In genomic region chr7:66535414-66536329, GRCh38 we compare ENCODE assay signal across 1 cellular context.
A peak's percentile ranks its signal among the peaks of the same experiment; 100 is the strongest.
TF ChIP-seq lines count a peak whose summit lies in the region.

No MANE protein-coding gene starts in this region.

TF ChIP-seq in HepG2, 621 proteins besides CTCF, POLR2A, EP300 and RAD21 (continued from another document and continues in another):
- TF ChIP-seq RNF2 (conservative IDR thresholded peaks at IDR 0.05; ENCODE audit: low read depth) = no peak; the same call in 1 of the 2 replicates
- peak; percentile 42; the same call in 1 of the 2 replicates for TF ChIP-seq GLI4 (CRISPR knock-in tag; IDR thresholded peaks at IDR 0.05; ENCODE audit: borderline replicate concordance)
- TF ChIP-seq NR2F6 (IDR thresholded peaks at IDR 0.05) = peak; percentile 77
- TF ChIP-seq NR2F6 (CRISPR knock-in tag; IDR thresholded peaks at IDR 0.05) = peak; percentile 85
- no peak for TF ChIP-seq MZF1 (CRISPR knock-in tag; IDR thresholded peaks at IDR 0.05; ENCODE audit: borderline replicate concordance)
- TF ChIP-seq MAFG (CRISPR knock-in tag; IDR thresholded peaks at IDR 0.05) = no peak
- no peak for TF ChIP-seq PAWR (CRISPR knock-in tag; IDR thresholded peaks at IDR 0.05; ENCODE audit: borderline replicate concordance)
- no peak for TF ChIP-seq ZNF234 (CRISPR knock-in tag; conservative IDR thresholded peaks at IDR 0.05)
- TF ChIP-seq POGZ (CRISPR knock-in tag; IDR thresholded peaks at IDR 0.05) = no peak; the same call in 1 of the 2 replicates
- peak in 1 of 2 experiments; percentile 47; a peak in 1 of 4 replicates for TF ChIP-seq KLF16 (CRISPR knock-in tag; IDR thresholded peaks at IDR 0.05)
- TF ChIP-seq ZNF703 (CRISPR knock-in tag; IDR thresholded peaks at IDR 0.05; ENCODE audit: borderline replicate concordance) = peak; percentile 49; the same call in 1 of the 2 replicates
- TF ChIP-seq NFATC3 (CRISPR knock-in tag; IDR thresholded peaks at IDR 0.05) = no peak
- TF ChIP-seq ZNF850 (CRISPR knock-in tag; conservative IDR thresholded peaks at IDR 0.05) = no peak
- TF ChIP-seq MIER3 (CRISPR knock-in tag; IDR thresholded peaks at IDR 0.05; ENCODE audit: borderline replicate concordance) = 0 out of 2 replicates have a peak, but pooled peaks have one; percentile 38
- TF ChIP-seq CREB1 (IDR thresholded peaks at IDR 0.05) = no peak
- no peak for TF ChIP-seq CREB1 (CRISPR knock-in tag; IDR thresholded peaks at IDR 0.05)
- TF ChIP-seq ZFAT (CRISPR knock-in tag; conservative IDR thresholded peaks at IDR 0.05) = no peak
- no peak for TF ChIP-seq KLF12 (CRISPR knock-in tag; IDR thresholded peaks at IDR 0.05; ENCODE audit: borderline replicate concordance)
- peak; percentile 50; the same call in 1 of the 2 replicates for TF ChIP-seq ZNF574 (CRISPR knock-in tag; IDR thresholded peaks at IDR 0.05)
- no peak for TF ChIP-seq LBX2 (CRISPR knock-in tag; IDR thresholded peaks at IDR 0.05; ENCODE audit: borderline replicate concordance)
- TF ChIP-seq SRSF1 (optimal IDR thresholded peaks at IDR 0.05; ENCODE audit: low read depth, low read length) = no peak
- TF ChIP-seq, protein P1, sequence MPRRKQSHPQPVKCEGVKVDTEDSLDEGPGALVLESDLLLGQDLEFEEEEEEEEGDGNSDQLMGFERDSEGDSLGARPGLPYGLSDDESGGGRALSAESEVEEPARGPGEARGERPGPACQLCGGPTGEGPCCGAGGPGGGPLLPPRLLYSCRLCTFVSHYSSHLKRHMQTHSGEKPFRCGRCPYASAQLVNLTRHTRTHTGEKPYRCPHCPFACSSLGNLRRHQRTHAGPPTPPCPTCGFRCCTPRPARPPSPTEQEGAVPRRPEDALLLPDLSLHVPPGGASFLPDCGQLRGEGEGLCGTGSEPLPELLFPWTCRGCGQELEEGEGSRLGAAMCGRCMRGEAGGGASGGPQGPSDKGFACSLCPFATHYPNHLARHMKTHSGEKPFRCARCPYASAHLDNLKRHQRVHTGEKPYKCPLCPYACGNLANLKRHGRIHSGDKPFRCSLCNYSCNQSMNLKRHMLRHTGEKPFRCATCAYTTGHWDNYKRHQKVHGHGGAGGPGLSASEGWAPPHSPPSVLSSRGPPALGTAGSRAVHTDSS (CRISPR knock-in tag; conservative IDR thresholded peaks at IDR 0.05) = no peak
- TF ChIP-seq ZBTB39 (CRISPR knock-in tag; IDR thresholded peaks at IDR 0.05) = 0 out of 2 replicates have a peak, but pooled peaks have one; percentile 8
- TF ChIP-seq IKZF1 (IDR thresholded peaks at IDR 0.05) = no peak
- TF ChIP-seq ZSCAN21 (CRISPR knock-in tag; IDR thresholded peaks at IDR 0.05; ENCODE audit: borderline replicate concordance) = no peak
- peak; percentile 42 for TF ChIP-seq ZNF605 (CRISPR knock-in tag; IDR thresholded peaks at IDR 0.05)
- no peak for TF ChIP-seq U2AF1 (optimal IDR thresholded peaks at IDR 0.05; ENCODE audit: low read depth, low read length)
- no peak; the same call in 1 of the 2 replicates for TF ChIP-seq ZNF281 (CRISPR knock-in tag; IDR thresholded peaks at IDR 0.05; ENCODE audit: borderline replicate concordance)
- TF ChIP-seq HNRNPUL1 (IDR thresholded peaks at IDR 0.05; ENCODE audit: low read depth, low read length) = no peak
- peak; percentile 65; the same call in 1 of the 2 replicates for TF ChIP-seq MIXL1 (CRISPR knock-in tag; IDR thresholded peaks at IDR 0.05)
- TF ChIP-seq SP4 (CRISPR knock-in tag; IDR thresholded peaks at IDR 0.05) = peak; percentile 31; the same call in 1 of the 2 replicates
- TF ChIP-seq, protein P2, sequence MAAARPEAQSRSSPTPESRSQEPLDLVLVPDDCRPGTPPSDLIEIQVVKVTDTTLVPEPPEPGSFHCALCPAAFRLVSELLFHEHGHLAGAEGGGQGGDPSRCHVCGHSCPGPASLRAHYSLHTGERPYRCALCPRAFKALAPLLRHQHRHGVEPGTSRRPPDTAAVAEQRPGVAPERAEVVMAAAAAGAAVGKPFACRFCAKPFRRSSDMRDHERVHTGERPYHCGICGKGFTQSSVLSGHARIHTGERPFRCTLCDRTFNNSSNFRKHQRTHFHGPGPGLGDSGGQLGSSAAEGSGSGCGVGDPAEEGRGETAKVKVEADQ (CRISPR knock-in tag; IDR thresholded peaks at IDR 0.05; ENCODE audit: borderline replicate concordance) = no peak
- 0 out of 2 replicates have a peak, but pooled peaks have one; percentile 42 for TF ChIP-seq YEATS2 (CRISPR knock-in tag; IDR thresholded peaks at IDR 0.05; ENCODE audit: borderline replicate concordance)
- TF ChIP-seq PAF1 (CRISPR knock-in tag; IDR thresholded peaks at IDR 0.05) = no peak
- no peak for TF ChIP-seq TAF15 (IDR thresholded peaks at IDR 0.05; ENCODE audit: low read depth, low read length, poor library complexity, severe bottlenecking)
- TF ChIP-seq, protein P3, sequence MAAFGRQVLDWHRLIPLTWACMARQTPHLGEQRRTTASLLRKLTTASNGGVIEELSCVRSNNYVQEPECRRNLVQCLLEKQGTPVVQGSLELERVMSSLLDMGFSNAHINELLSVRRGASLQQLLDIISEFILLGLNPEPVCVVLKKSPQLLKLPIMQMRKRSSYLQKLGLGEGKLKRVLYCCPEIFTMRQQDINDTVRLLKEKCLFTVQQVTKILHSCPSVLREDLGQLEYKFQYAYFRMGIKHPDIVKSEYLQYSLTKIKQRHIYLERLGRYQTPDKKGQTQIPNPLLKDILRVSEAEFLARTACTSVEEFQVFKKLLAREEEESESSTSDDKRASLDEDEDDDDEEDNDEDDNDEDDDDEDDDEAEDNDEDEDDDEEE (CRISPR knock-in tag; IDR thresholded peaks at IDR 0.05) = no peak
- peak; percentile 89 for TF ChIP-seq ASH2L (IDR thresholded peaks at IDR 0.05; ENCODE audit: insufficient read length, low read depth, low read length)
- TF ChIP-seq RBM39 (IDR thresholded peaks at IDR 0.05; ENCODE audit: low read depth, low read length, poor library complexity, severe bottlenecking) = no peak
- no peak for TF ChIP-seq ATAD3A (CRISPR knock-in tag; IDR thresholded peaks at IDR 0.05)
- TF ChIP-seq ZNF205 (CRISPR knock-in tag; IDR thresholded peaks at IDR 0.05) = 0 out of 2 replicates have a peak, but pooled peaks have one; percentile 28
- peak; percentile 59; the same call in 1 of the 2 replicates for TF ChIP-seq ZNF276 (CRISPR knock-in tag; IDR thresholded peaks at IDR 0.05; ENCODE audit: low read depth)
- TF ChIP-seq PHF5A (CRISPR knock-in tag; IDR thresholded peaks at IDR 0.05; ENCODE audit: low read depth, unreplicated experiment) = peak; percentile 63
- TF ChIP-seq NONO (IDR thresholded peaks at IDR 0.05) = no peak
- peak; percentile 79; the same call in 1 of the 2 replicates for TF ChIP-seq NONO (CRISPR knock-in tag; conservative IDR thresholded peaks at IDR 0.05)
- TF ChIP-seq NCOA1 (CRISPR knock-in tag; IDR thresholded peaks at IDR 0.05) = peak; percentile 53; the same call in 1 of the 2 replicates
- TF ChIP-seq ZBTB25 (CRISPR knock-in tag; IDR thresholded peaks at IDR 0.05) = no peak; the same call in 1 of the 2 replicates
- no peak for TF ChIP-seq KDM5A (IDR thresholded peaks at IDR 0.05; ENCODE audit: borderline replicate concordance, low read length)
- TF ChIP-seq, protein P4, sequence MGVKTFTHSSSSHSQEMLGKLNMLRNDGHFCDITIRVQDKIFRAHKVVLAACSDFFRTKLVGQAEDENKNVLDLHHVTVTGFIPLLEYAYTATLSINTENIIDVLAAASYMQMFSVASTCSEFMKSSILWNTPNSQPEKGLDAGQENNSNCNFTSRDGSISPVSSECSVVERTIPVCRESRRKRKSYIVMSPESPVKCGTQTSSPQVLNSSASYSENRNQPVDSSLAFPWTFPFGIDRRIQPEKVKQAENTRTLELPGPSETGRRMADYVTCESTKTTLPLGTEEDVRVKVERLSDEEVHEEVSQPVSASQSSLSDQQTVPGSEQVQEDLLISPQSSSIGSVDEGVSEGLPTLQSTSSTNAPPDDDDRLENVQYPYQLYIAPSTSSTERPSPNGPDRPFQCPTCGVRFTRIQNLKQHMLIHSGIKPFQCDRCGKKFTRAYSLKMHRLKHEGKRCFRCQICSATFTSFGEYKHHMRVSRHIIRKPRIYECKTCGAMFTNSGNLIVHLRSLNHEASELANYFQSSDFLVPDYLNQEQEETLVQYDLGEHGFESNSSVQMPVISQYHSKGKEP (CRISPR knock-in tag; IDR thresholded peaks at IDR 0.05) = no peak
- TF ChIP-seq, protein P5, sequence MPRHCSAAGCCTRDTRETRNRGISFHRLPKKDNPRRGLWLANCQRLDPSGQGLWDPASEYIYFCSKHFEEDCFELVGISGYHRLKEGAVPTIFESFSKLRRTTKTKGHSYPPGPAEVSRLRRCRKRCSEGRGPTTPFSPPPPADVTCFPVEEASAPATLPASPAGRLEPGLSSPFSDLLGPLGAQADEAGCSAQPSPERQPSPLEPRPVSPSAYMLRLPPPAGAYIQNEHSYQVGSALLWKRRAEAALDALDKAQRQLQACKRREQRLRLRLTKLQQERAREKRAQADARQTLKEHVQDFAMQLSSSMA (CRISPR knock-in tag; IDR thresholded peaks at IDR 0.05) = no peak
- no peak for TF ChIP-seq ZNF160 (CRISPR knock-in tag; IDR thresholded peaks at IDR 0.05)
- TF ChIP-seq HHEX (CRISPR knock-in tag; IDR thresholded peaks at IDR 0.05) = no peak
- no peak for TF ChIP-seq BCL6 (CRISPR knock-in tag; IDR thresholded peaks at IDR 0.05)
- TF ChIP-seq TBP (CRISPR knock-in tag; IDR thresholded peaks at IDR 0.05) = no peak
